22 cellular contexts compared by ENCODE assay signal in the genomic region with DNA sequence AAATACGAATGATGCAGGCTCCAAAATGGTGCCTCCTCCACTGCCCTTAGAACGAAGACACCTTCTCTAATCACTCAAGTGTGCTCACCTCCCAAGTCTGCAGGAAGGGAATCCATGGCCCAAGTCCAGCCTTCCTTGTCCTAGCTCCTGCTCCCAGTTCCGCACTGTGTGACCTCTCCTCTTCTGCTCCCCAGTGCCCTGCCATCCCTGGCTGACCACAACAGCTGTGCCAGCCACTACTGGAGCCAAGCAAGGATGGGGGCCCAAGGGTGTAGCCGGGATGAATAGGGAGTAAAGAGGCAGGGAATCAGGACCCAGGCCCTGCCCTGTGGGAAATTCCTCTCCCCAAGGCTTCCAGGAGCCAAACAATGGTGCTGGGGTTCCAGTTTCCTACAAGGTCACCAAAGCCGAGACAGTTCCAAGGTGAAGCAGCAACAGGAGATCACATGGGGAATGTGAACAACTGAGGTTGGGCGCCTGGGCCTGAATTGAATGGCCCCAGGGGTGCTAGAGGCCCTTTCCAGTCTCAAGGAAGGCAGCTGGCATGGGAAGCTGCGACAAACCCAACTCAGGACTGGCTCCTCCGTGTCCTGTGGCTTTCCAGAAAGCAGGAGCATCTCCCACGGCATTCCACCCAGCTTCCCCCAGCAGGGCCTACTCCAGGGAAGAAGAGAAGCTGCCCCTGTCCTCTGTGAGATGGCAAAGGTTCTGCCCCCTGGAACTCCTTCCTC. TPM values are rescaled to one million over a fixed set of nuclear protein-coding genes. Genes with fewer than 3 reads are reported as not detected.
DNase-seq lines count a peak whose midpoint lies in the region; ATAC-seq and TF ChIP-seq lines count a peak whose summit lies in the region.
"Had no signal": no experiment of that assay in that cellular context is flagged by ENCODE, and none has a peak within 500 bp of the region (broad histone marks: within the 10 kb centered on the region; RNA-seq: fewer than 3 reads in every experiment).

No MANE protein-coding gene starts in this region.

- no peak overlapping the region for H2BK5ac ChIP-seq in mesenchymal stem cell (ENCODE audit: low read depth, low read length, poor library complexity, severe bottlenecking)

- H4K8ac ChIP-seq in mesenchymal stem cell (ENCODE audit: low read length) = no peak overlapping the region

- H3K14ac ChIP-seq in mesenchymal stem cell (ENCODE audit: low read length in 2 of 2) = no peak overlapping the region

- H3K36me3 ChIP-seq in mesenchymal stem cell (ENCODE audit: control insufficient read depth in 1 of 2, insufficient read depth in 2 of 2, low read depth in 1 of 2, low read length in 2 of 2) = peaks cover 66 to 91% of the 10 kb centered on the region in 2 experiments
- no peaks in the 10 kb centered on the region for H3K36me3 ChIP-seq in prostate gland
- H3K36me3 ChIP-seq: BE2C had no signal

- H4K91ac ChIP-seq in mesenchymal stem cell (ENCODE audit: low read length) = no peak overlapping the region

- H3K27ac Mint-ChIP-seq in activated CD8-positive, alpha-beta memory T cell treated with anti-CD3 and anti-CD28 coated beads, Interleukin-2, amount 10 ng/mL, durations not matched to agents 7 days and 5 days = peak overlapping the region; percentile 10
- H3K27ac Mint-ChIP-seq in activated CD8-positive, alpha-beta T cell treated with anti-CD3 and anti-CD28 coated beads, Interleukin-2, amount 10 ng/mL, durations not matched to agents 7 days and 5 days = peak overlapping the region; percentile 40
- H3K27ac Mint-ChIP-seq in activated CD4-positive, alpha-beta memory T cell treated with anti-CD3 and anti-CD28 coated beads for 36 hours = no peak overlapping the region
- H3K27ac Mint-ChIP-seq: natural killer cell had no signal

- TF ChIP-seq POLR2A in prostate gland (IDR thresholded peaks at IDR 0.05) = no peak

- no peak overlapping the region for H3K4me3 ChIP-seq in mesenchymal stem cell (ENCODE audit: insufficient read depth in 1 of 2, low read depth in 1 of 2, low read length in 2 of 2)
- H3K4me3 ChIP-seq in prostate gland = no peak overlapping the region

- peaks cover 27% of the 10 kb centered on the region for H3K4me1 Mint-ChIP-seq in activated CD8-positive, alpha-beta memory T cell treated with anti-CD3 and anti-CD28 coated beads, Interleukin-2, amount 10 ng/mL, durations not matched to agents 7 days and 5 days
- peaks cover 31% of the 10 kb centered on the region for H3K4me1 Mint-ChIP-seq in activated CD8-positive, alpha-beta T cell treated with anti-CD3 and anti-CD28 coated beads, Interleukin-2, amount 10 ng/mL, durations not matched to agents 7 days and 5 days (ENCODE audit: low read depth)
- H3K4me1 Mint-ChIP-seq in activated CD4-positive, alpha-beta memory T cell treated with anti-CD3 and anti-CD28 coated beads for 36 hours (ENCODE audit: low read depth) = peaks cover 6% of the 10 kb centered on the region

- DNase-seq in activated CD8-positive, alpha-beta memory T cell treated with anti-CD3 and anti-CD28 coated beads, Interleukin-2, amount 10 ng/mL, durations not matched to agents 7 days and 5 days = no peak
- DNase-seq in activated CD8-positive, alpha-beta memory T cell treated with anti-CD3 and anti-CD28 coated beads, Interleukin-2, amount 50 U/mL, for 48 hours = no peak
- DNase-seq in activated CD8-positive, alpha-beta T cell treated with anti-CD3 and anti-CD28 coated beads, Interleukin-2, amount 10 ng/mL, durations not matched to agents 7 days and 5 days = no peak
- no peak for DNase-seq in mesenchymal stem cell
- DNase-seq in substantia nigra (lab: John Stamatoyannopoulos, UW) = peak in 1 of 49 donors; percentile 22
- no peak for DNase-seq in NCI-H1436 treated with DMSO at 0.1 percent for 48 hours (lab: John Stamatoyannopoulos, UW)
- no peak for DNase-seq in prostate gland (ENCODE audit: low spot score)
- DNase-seq in activated CD4-positive, alpha-beta memory T cell treated with anti-CD3 and anti-CD28 coated beads for 36 hours = no peak
- DNase-seq: activated CD4-positive, CD25-positive, alpha-beta regulatory T cell treated with anti-CD3 and anti-CD28 coated beads, Interleukin-2, amount 50 U/mL, for 72 hours; activated gamma-delta T cell treated with Interleukin-2 at 50 U/mL for 16 hours; BE2C; EL; kidney glomerular epithelial cell; mammary epithelial cell; natural killer cell; NCI-H1417 treated with DMSO at 0.1 percent for 48 hours; NCI-H524 treated with DMSO at 0.1 percent for 48 hours; posterior cingulate gyrus; RPMI8226; stimulated activated CD4-positive, alpha-beta T cell treated with anti-CD3 and anti-CD28 coated beads, Interleukin-2, amount 100 ng/mL, for 24 hours had no signal

- no peak overlapping the region for H3K18ac ChIP-seq in mesenchymal stem cell (ENCODE audit: low read depth in 1 of 2, low read length in 2 of 2)

- H3K27ac ChIP-seq in mesenchymal stem cell (ENCODE audit: low read length, poor library complexity, severe bottlenecking) = no peak overlapping the region
- H3K27ac ChIP-seq in substantia nigra (ENCODE audit: low read depth, low read length, poor library complexity, severe bottlenecking) = peak overlapping the region; percentile 27
- H3K27ac ChIP-seq in prostate gland = no peak overlapping the region

- no peak overlapping the region for H3K23ac ChIP-seq in mesenchymal stem cell (ENCODE audit: low read length in 2 of 2)

- WGBS in mesenchymal stem cell = 89% methylated on average over 9 of the region's 9 CpGs
- WGBS in prostate gland = 88% methylated on average over 9 of the region's 9 CpGs

- H2AK5ac ChIP-seq in mesenchymal stem cell (ENCODE audit: low read length, severe bottlenecking) = peak overlapping the region; percentile 27

- no peak overlapping the region for H3K4me3 Mint-ChIP-seq in activated CD8-positive, alpha-beta memory T cell treated with anti-CD3 and anti-CD28 coated beads, Interleukin-2, amount 10 ng/mL, durations not matched to agents 7 days and 5 days
- H3K4me3 Mint-ChIP-seq in activated CD8-positive, alpha-beta T cell treated with anti-CD3 and anti-CD28 coated beads, Interleukin-2, amount 10 ng/mL, durations not matched to agents 7 days and 5 days = no peak overlapping the region
- H3K4me3 Mint-ChIP-seq in activated CD4-positive, alpha-beta memory T cell treated with anti-CD3 and anti-CD28 coated beads for 36 hours = no peak overlapping the region
- H3K4me3 Mint-ChIP-seq: natural killer cell had no signal

- H3K79me1 ChIP-seq in mesenchymal stem cell (replicated peaks; ENCODE audit: low read length, poor library complexity, severe bottlenecking) = peaks cover 16% of the 10 kb centered on the region

- no peaks in the 10 kb centered on the region for H3K27me3 ChIP-seq in mesenchymal stem cell (ENCODE audit: control insufficient read depth in 1 of 2, insufficient read depth in 1 of 2, low read length in 2 of 2)
- H3K27me3 ChIP-seq in prostate gland (replicated peaks; ENCODE audit: insufficient read depth) = no peaks in the 10 kb centered on the region
- H3K27me3 ChIP-seq: BE2C had no signal

- no peak overlapping the region for H3K4me2 ChIP-seq in mesenchymal stem cell (ENCODE audit: low read length, poor library complexity, severe bottlenecking)

- no peaks in the 10 kb centered on the region for H3K9me3 Mint-ChIP-seq in activated CD8-positive, alpha-beta memory T cell treated with anti-CD3 and anti-CD28 coated beads, Interleukin-2, amount 10 ng/mL, durations not matched to agents 7 days and 5 days (ENCODE audit: low read depth)
- H3K9me3 Mint-ChIP-seq in activated CD8-positive, alpha-beta T cell treated with anti-CD3 and anti-CD28 coated beads, Interleukin-2, amount 10 ng/mL, durations not matched to agents 7 days and 5 days (ENCODE audit: insufficient read depth) = no peaks in the 10 kb centered on the region
- H3K9me3 Mint-ChIP-seq in activated CD4-positive, alpha-beta memory T cell treated with anti-CD3 and anti-CD28 coated beads for 36 hours = no peaks in the 10 kb centered on the region
- H3K9me3 Mint-ChIP-seq: natural killer cell had no signal

- H3K4ac ChIP-seq in mesenchymal stem cell (ENCODE audit: low read depth in 1 of 2, low read length in 2 of 2) = no peak overlapping the region

- H3K4me1 ChIP-seq in mesenchymal stem cell (ENCODE audit: control insufficient read depth, insufficient read depth, low read depth, low read length) (peaks cover 52% of the 10 kb centered on the region), prostate gland (replicated peaks) (no peaks in the 10 kb centered on the region)

- peaks cover 25% of the 10 kb centered on the region for H3K36me3 Mint-ChIP-seq in activated CD8-positive, alpha-beta memory T cell treated with anti-CD3 and anti-CD28 coated beads, Interleukin-2, amount 10 ng/mL, durations not matched to agents 7 days and 5 days
- peaks cover 44% of the 10 kb centered on the region for H3K36me3 Mint-ChIP-seq in activated CD8-positive, alpha-beta T cell treated with anti-CD3 and anti-CD28 coated beads, Interleukin-2, amount 10 ng/mL, durations not matched to agents 7 days and 5 days (ENCODE audit: low read depth)
- peaks cover 46% of the 10 kb centered on the region for H3K36me3 Mint-ChIP-seq in activated CD4-positive, alpha-beta memory T cell treated with anti-CD3 and anti-CD28 coated beads for 36 hours
- H3K36me3 Mint-ChIP-seq: natural killer cell had no signal

- H3K9me3 ChIP-seq in mesenchymal stem cell (ENCODE audit: control insufficient read depth, low read length) = no peaks in the 10 kb centered on the region
- no peaks in the 10 kb centered on the region for H3K9me3 ChIP-seq in prostate gland
- H3K9me3 ChIP-seq: BE2C had no signal

- H2BK12ac ChIP-seq in mesenchymal stem cell (ENCODE audit: low read length in 2 of 2) = no peak overlapping the region

- POLR2A ChIA-PET in activated CD8-positive, alpha-beta T cell treated with anti-CD3 and anti-CD28 coated beads, Interleukin-2, amount 10 ng/mL, durations not matched to agents 7 days and 5 days (lab: Charles Lee) = interaction anchor here (1.0 kb wide), 1 partner anchor 18 kb away, joined by 5 read pairs; no protein-coding TSS in a partner anchor
- POLR2A ChIA-PET in activated CD4-positive, alpha-beta memory T cell treated with anti-CD3 and anti-CD28 coated beads for 36 hours (lab: Charles Lee) = no interaction called here

- no peaks in the 10 kb centered on the region for H3K27me3 Mint-ChIP-seq in activated CD8-positive, alpha-beta memory T cell treated with anti-CD3 and anti-CD28 coated beads, Interleukin-2, amount 10 ng/mL, durations not matched to agents 7 days and 5 days
- no peaks in the 10 kb centered on the region for H3K27me3 Mint-ChIP-seq in activated CD8-positive, alpha-beta T cell treated with anti-CD3 and anti-CD28 coated beads, Interleukin-2, amount 10 ng/mL, durations not matched to agents 7 days and 5 days (ENCODE audit: low read depth)
- H3K27me3 Mint-ChIP-seq in activated CD4-positive, alpha-beta memory T cell treated with anti-CD3 and anti-CD28 coated beads for 36 hours = no peaks in the 10 kb centered on the region

- H2AFZ ChIP-seq in mesenchymal stem cell (ENCODE audit: low read depth, low read length) = no peak overlapping the region

- CTCF ChIA-PET in activated CD8-positive, alpha-beta memory T cell treated with anti-CD3 and anti-CD28 coated beads, Interleukin-2, amount 10 ng/mL, durations not matched to agents 7 days and 5 days (lab: Charles Lee) = interaction anchor here (1.0 to 1.4 kb wide), 3 partner anchors 10 to 19 kb away, joined by 3 to 4 read pairs (median 3); no protein-coding TSS in a partner anchor
- CTCF ChIA-PET in activated CD8-positive, alpha-beta T cell treated with anti-CD3 and anti-CD28 coated beads, Interleukin-2, amount 10 ng/mL, durations not matched to agents 7 days and 5 days (lab: Charles Lee) = interaction anchor here (1.2 to 2.4 kb wide), 2 partner anchors 25 to 31 kb away, joined by 3 to 7 read pairs; no protein-coding TSS in a partner anchor
- CTCF ChIA-PET in activated CD4-positive, alpha-beta memory T cell treated with anti-CD3 and anti-CD28 coated beads for 36 hours (lab: Charles Lee) = no interaction called here

- TF ChIP-seq CTCF in prostate gland (IDR thresholded peaks at IDR 0.05) = no peak

- no peak for ATAC-seq in activated CD8-positive, alpha-beta memory T cell treated with anti-CD3 and anti-CD28 coated beads, Interleukin-2, amount 10 ng/mL, durations not matched to agents 7 days and 5 days
- ATAC-seq in activated CD8-positive, alpha-beta T cell treated with anti-CD3 and anti-CD28 coated beads, Interleukin-2, amount 10 ng/mL, durations not matched to agents 7 days and 5 days = no peak
- ATAC-seq: HCT116, HepG2, natural killer cell had no signal

- no peak overlapping the region for H2BK120ac ChIP-seq in mesenchymal stem cell (ENCODE audit: low read depth, low read length)

- intact Hi-C loops in prostate gland (cut with DNase I) = no loop called here
- intact Hi-C loops in activated CD4-positive, alpha-beta memory T cell treated with anti-CD3 and anti-CD28 coated beads for 36 hours (cut with micrococcal nuclease) = no loop called here

- no peak overlapping the region for H3K9ac ChIP-seq in mesenchymal stem cell (ENCODE audit: low read length)

- no peak overlapping the region for H2BK15ac ChIP-seq in mesenchymal stem cell (ENCODE audit: low read depth, poor library complexity, severe bottlenecking)

RNA-seq across cellular contexts. Expression of gene SEMA7A, which starts 20.2 kb away (rescaled TPM):
- total RNA-seq in activated CD8-positive, alpha-beta memory T cell treated with anti-CD3 and anti-CD28 coated beads, Interleukin-2, amount 10 ng/mL, durations not matched to agents 7 days and 5 days = 10 to 100 TPM; 26.4 to 32.9 TPM
- 10 to 100 TPM; 16.1 to 16.9 TPM for total RNA-seq in activated CD8-positive, alpha-beta T cell treated with anti-CD3 and anti-CD28 coated beads, Interleukin-2, amount 10 ng/mL, durations not matched to agents 7 days and 5 days
- 0.94 TPM for polyA plus RNA-seq in mesenchymal stem cell (2013, experiment 1 of 2)
- 1.1 TPM for polyA plus RNA-seq in mesenchymal stem cell (2013, experiment 2 of 2)
- 100 to 1,000 TPM in 1 of 2 donors, 1 to 10 TPM in 1; 1.3 to 171 TPM for total RNA-seq in prostate gland
- total RNA-seq in activated CD4-positive, alpha-beta memory T cell treated with anti-CD3 and anti-CD28 coated beads for 36 hours = 10 to 100 TPM; 65.9 to 68.4 TPM

RNA-seq across cellular contexts. Expression of gene CYP11A1, which starts 46.1 kb away (rescaled TPM):
- under 1 TPM in 1 of 2 experiments, not detected in 1; 0.55 TPM for total RNA-seq in activated CD8-positive, alpha-beta memory T cell treated with anti-CD3 and anti-CD28 coated beads, Interleukin-2, amount 10 ng/mL, durations not matched to agents 7 days and 5 days
- not detected for total RNA-seq in activated CD8-positive, alpha-beta T cell treated with anti-CD3 and anti-CD28 coated beads, Interleukin-2, amount 10 ng/mL, durations not matched to agents 7 days and 5 days
- 0.08 TPM for polyA plus RNA-seq in mesenchymal stem cell (2013, experiment 1 of 2)
- polyA plus RNA-seq in mesenchymal stem cell (2013, experiment 2 of 2) = 0.07 TPM
- total RNA-seq in prostate gland = 10 to 100 TPM in 1 of 2 donors, under 1 TPM in 1; 0.87 to 45.9 TPM
- under 1 TPM in 1 of 2 experiments, not detected in 1; 0.29 TPM for total RNA-seq in activated CD4-positive, alpha-beta memory T cell treated with anti-CD3 and anti-CD28 coated beads for 36 hours
- polyA plus RNA-seq: mammary epithelial cell had no signal

RNA-seq across cellular contexts. Expression of gene UBL7, which starts 47.4 kb away (rescaled TPM):
- 10 to 100 TPM; 55.9 to 60.9 TPM for total RNA-seq in activated CD8-positive, alpha-beta memory T cell treated with anti-CD3 and anti-CD28 coated beads, Interleukin-2, amount 10 ng/mL, durations not matched to agents 7 days and 5 days
- 10 to 100 TPM; 60.8 to 71.4 TPM for total RNA-seq in activated CD8-positive, alpha-beta T cell treated with anti-CD3 and anti-CD28 coated beads, Interleukin-2, amount 10 ng/mL, durations not matched to agents 7 days and 5 days
- polyA plus RNA-seq in mesenchymal stem cell (2013, experiment 1 of 2) = 26.3 TPM
- 25.3 TPM for polyA plus RNA-seq in mesenchymal stem cell (2013, experiment 2 of 2)
- total RNA-seq in prostate gland = 10 to 100 TPM; 83.1 to 85.2 TPM
- total RNA-seq in activated CD4-positive, alpha-beta memory T cell treated with anti-CD3 and anti-CD28 coated beads for 36 hours = 10 to 100 TPM; 52.3 to 58.2 TPM
